ENCODE assay signal across 26 cellular contexts in genomic region chr13:102817907-102818306, GRCh38. TPM values are rescaled to one million over a fixed set of nuclear protein-coding genes. Genes with fewer than 3 reads are reported as not detected.
A peak's percentile ranks its signal among the peaks of the same experiment; 100 is the strongest.
DNase-seq lines count a peak whose midpoint lies in the region; ATAC-seq and TF ChIP-seq lines count a peak whose summit lies in the region.
"Had no signal": no experiment of that assay in that cellular context is flagged by ENCODE, and none has a peak within 500 bp of the region (broad histone marks: within the 10 kb centered on the region; RNA-seq: fewer than 3 reads in every experiment).

No MANE protein-coding gene starts in this region.

- H3K4me3 Mint-ChIP-seq in nephron progenitor cell, result no peak overlapping the region
- H3K4me3 Mint-ChIP-seq: stimulated activated naive B cell treated with anti-CD40 and anti-IgM and Interleukin-4, amounts not matched to agents 10 μg/mL and 1 μg/mL and 100 μg/mL, for 72 hours; T-helper 2 cell treated with Interferon-gamma antibody and Interleukin-4, amounts not matched to agents 5 μg/mL and 100 μg/mL, for 36 hours had no signal

- H3K27ac Mint-ChIP-seq in nephron progenitor cell, result peak overlapping the region; percentile 30
- H3K27ac Mint-ChIP-seq: stimulated activated naive B cell treated with anti-CD40 and anti-IgM and Interleukin-4, amounts not matched to agents 10 μg/mL and 1 μg/mL and 100 μg/mL, for 72 hours; T-helper 2 cell treated with Interferon-gamma antibody and Interleukin-4, amounts not matched to agents 5 μg/mL and 100 μg/mL, for 36 hours had no signal

- peaks cover 2% of the 10 kb centered on the region for H3K27me3 Mint-ChIP-seq in nephron progenitor cell (ENCODE audit: low read depth, poor library complexity)
- H3K27me3 Mint-ChIP-seq: stimulated activated naive B cell treated with anti-CD40 and anti-IgM and Interleukin-4, amounts not matched to agents 10 μg/mL and 1 μg/mL and 100 μg/mL, for 72 hours had no signal

- no peak overlapping the region for H3K4me3 ChIP-seq in SJCRH30
- H3K4me3 ChIP-seq: coronary artery, GM23248, K562, psoas muscle, skin epidermis, testis had no signal

- H3K36me3 Mint-ChIP-seq in nephron progenitor cell (ENCODE audit: low read depth), result peaks cover 50% of the 10 kb centered on the region

- no peaks in the 10 kb centered on the region for H3K4me1 Mint-ChIP-seq in nephron progenitor cell

- DNase-seq in EL (peak; percentile 62), SJCRH30 (no peak), glomerular visceral epithelial cell (ENCODE audit: extremely low spot score) (peak; percentile 54), nephron progenitor cell (no peak), cortex of kidney (lab: John Stamatoyannopoulos, UW) (no peak), DMS53 (lab: John Stamatoyannopoulos, UW) (no peak)
- DNase-seq in activated CD4-positive, CD25-positive, alpha-beta regulatory T cell (lab: John Stamatoyannopoulos, UW), result no peak
- DNase-seq: activated CD4-positive, alpha-beta T cell treated with anti-CD3 and anti-CD28 coated beads, Interleukin-2, amount 50 U/mL, for 48 hours; activated effector memory CD4-positive, alpha-beta T cell treated with anti-CD3 and anti-CD28 coated beads, Interleukin-2, amount 50 U/mL, for 16 hours; DMS153; glutamatergic neuron; GM23248; left ventricle myocardium superior; NCI-H1436 treated with DMSO at 0.1 percent for 48 hours; NCI-H524 treated with DMSO at 0.1 percent for 48 hours; psoas muscle; stimulated activated CD4-positive, alpha-beta T cell treated with anti-CD3 and anti-CD28 coated beads, Interleukin-2, amount 100 ng/mL, for 24 hours; stimulated activated naive B cell treated with anti-CD40 and anti-IgM and Interleukin-4, amounts not matched to agents 10 μg/mL and 1 μg/mL and 100 μg/mL, for 72 hours; testis; WERI-Rb-1 had no signal

- H3K36me3 ChIP-seq in SJCRH30, result peaks cover 23% of the 10 kb centered on the region
- H3K36me3 ChIP-seq: neutrophil had no signal

- peaks cover 3% of the 10 kb centered on the region for H3K9me3 Mint-ChIP-seq in nephron progenitor cell
- H3K9me3 Mint-ChIP-seq: stimulated activated naive B cell treated with anti-CD40 and anti-IgM and Interleukin-4, amounts not matched to agents 10 μg/mL and 1 μg/mL and 100 μg/mL, for 72 hours; T-helper 2 cell treated with Interferon-gamma antibody and Interleukin-4, amounts not matched to agents 5 μg/mL and 100 μg/mL, for 36 hours had no signal

- peak overlapping the region; percentile 29; the same call in 1 of the 2 replicates for H3K27ac ChIP-seq in SJCRH30
- H3K27ac ChIP-seq: coronary artery, GM23248, neutrophil, psoas muscle, skin epidermis, testis, WERI-Rb-1 had no signal

- no peaks in the 10 kb centered on the region for H3K9me3 ChIP-seq in SJCRH30 (replicated peaks)
- H3K9me3 ChIP-seq: neutrophil, psoas muscle, testis had no signal

- ATAC-seq in GM21390 (IDR thresholded peaks at IDR 0.05; ENCODE audit: unreplicated experiment), result no peak
- ATAC-seq: K562; left ventricle myocardium superior; psoas muscle; stimulated activated naive B cell treated with anti-CD40 and anti-IgM and Interleukin-4, amounts not matched to agents 10 μg/mL and 1 μg/mL and 100 μg/mL, for 72 hours had no signal

- TF ChIP-seq CTCF in nephron progenitor cell (IDR thresholded peaks at IDR 0.05), result no peak

- no peaks in the 10 kb centered on the region for H3K27me3 ChIP-seq in SJCRH30
- H3K27me3 ChIP-seq: neutrophil, testis had no signal

- H3K4me1 ChIP-seq in SJCRH30, result peaks cover 22% of the 10 kb centered on the region
- H3K4me1 ChIP-seq: testis had no signal

RNA-seq across cellular contexts. Expression of gene BIVM, which starts 19.0 kb away (rescaled TPM):
- 10.6 and 12.5 TPM in 2 replicates for total RNA-seq in SJCRH30 (2014; rRNA removed; shearing (Covaris generic))

RNA-seq across cellular contexts. Expression of gene POGLUT2, which starts 19.1 kb away (rescaled TPM):
- 31.3 and 32.2 TPM in 2 replicates for total RNA-seq in SJCRH30 (2014; rRNA removed; shearing (Covaris generic))

RNA-seq across cellular contexts. Expression of gene ERCC5, which starts 27.9 kb away (rescaled TPM):
- total RNA-seq in SJCRH30 (2014; rRNA removed; shearing (Covaris generic)), result 24.5 and 28.4 TPM in 2 replicates

RNA-seq across cellular contexts. Expression of gene TEX30, which starts 44.3 kb away (rescaled TPM):
- 18.8 and 20.1 TPM in 2 replicates for total RNA-seq in SJCRH30 (2014; rRNA removed; shearing (Covaris generic))

Comparison
In these comparisons a context has a peak if more than half of its experiments do, and no peak if none do; other contexts are left out.
1. DNase-seq: peak in EL (single experiment) and glomerular visceral epithelial cell (single experiment); none in SJCRH30 (0 of 2), nephron progenitor cell (single experiment), cortex of kidney (single experiment), DMS53 (single experiment) and activated CD4-positive, CD25-positive, alpha-beta regulatory T cell (0 of 4).